26 cellular contexts compared by ENCODE assay signal in genomic region chr11:15932417-15932816, GRCh38.
DNase-seq lines count a peak whose midpoint lies in the region; ATAC-seq, FAIRE-seq and TF ChIP-seq lines count a peak whose summit lies in the region.
"Had no signal": no experiment of that assay in that cellular context is flagged by ENCODE, and none has a peak within 500 bp of the region (broad histone marks: within the 10 kb centered on the region; RNA-seq: fewer than 3 reads in every experiment).

No MANE protein-coding gene starts in this region.

- H3K27ac ChIP-seq in pancreas (no peak overlapping the region), ovary (no peak overlapping the region)
- H3K27ac ChIP-seq: BLaER1 had no signal

- TF ChIP-seq EP300 in ovary (IDR thresholded peaks at IDR 0.05) = no peak

- TF ChIP-seq CTCF in pancreas (IDR thresholded peaks at IDR 0.05) (no peak), ovary (IDR thresholded peaks at IDR 0.05) (no peak)

- H3K4me3 ChIP-seq in pancreas = no peak overlapping the region
- H3K4me3 ChIP-seq in ovary = no peak overlapping the region
- H3K4me3 ChIP-seq: BLaER1, GM12878 had no signal

- H3K27me3 ChIP-seq in pancreas = no peaks in the 10 kb centered on the region
- no peaks in the 10 kb centered on the region for H3K27me3 ChIP-seq in ovary
- H3K27me3 ChIP-seq: BE2C, BLaER1 had no signal

- TF ChIP-seq POLR2A in ovary (IDR thresholded peaks at IDR 0.05) = no peak

- H3K4me1 ChIP-seq in pancreas (no peaks in the 10 kb centered on the region), ovary (ENCODE audit: insufficient read depth) (no peaks in the 10 kb centered on the region)
- H3K4me1 ChIP-seq: BE2C, BLaER1 had no signal

- intact Hi-C loops in left colon (cut with DNase I, micrococcal nuclease) (no loop called here), pancreas (cut with DNase I) (no loop called here), ovary (cut with DNase I) (no loop called here)

- FAIRE-seq in colon (lab: Jason Lieb, UNC) (peak; percentile 87), pancreas (lab: Jason Lieb, UNC) (peak; percentile 66)
- FAIRE-seq: GM12878, GM12892, GM18507 had no signal

- H3K36me3 Mint-ChIP-seq in T-helper 2 cell treated with Interferon-gamma antibody and Interleukin-4, amounts not matched to agents 5 μg/mL and 100 μg/mL, for 36 hours (ENCODE audit: low read depth) = no peaks in the 10 kb centered on the region
- H3K36me3 Mint-ChIP-seq: CD14-positive monocyte; CD4-positive, alpha-beta memory T cell; CD4-positive, CD25-positive, alpha-beta regulatory T cell; CD8-positive, alpha-beta memory T cell had no signal

- no peak for DNase-seq in left colon
- DNase-seq in pancreas = no peak
- no peak for DNase-seq in NCI-H187 treated with DMSO at 0.1 percent for 48 hours (lab: John Stamatoyannopoulos, UW)
- DNase-seq in T-helper 2 cell treated with Interferon-gamma antibody and Interleukin-4, amounts not matched to agents 5 μg/mL and 100 μg/mL, for 36 hours (ENCODE audit: low spot score) = no peak
- no peak for DNase-seq in ovary
- DNase-seq: 8988T; ACHN; BE2C; C1 segment of cervical spinal cord; CD4-positive, alpha-beta memory T cell; CD4-positive, CD25-positive, alpha-beta regulatory T cell; CD8-positive, alpha-beta memory T cell; COR-L47; DMS 273 treated with DMSO at 0.1 percent for 48 hours; DMS153; DMS53; DMS79; DND-41; EL; GDM1 had no signal

- H3K9me3 ChIP-seq in pancreas = no peaks in the 10 kb centered on the region
- no peaks in the 10 kb centered on the region for H3K9me3 ChIP-seq in ovary
- H3K9me3 ChIP-seq: BE2C, BLaER1 had no signal

- H3K36me3 ChIP-seq in pancreas (no peaks in the 10 kb centered on the region), ovary (no peaks in the 10 kb centered on the region)
- H3K36me3 ChIP-seq: BE2C, BLaER1 had no signal

- no peak overlapping the region for H3K4me3 Mint-ChIP-seq in T-helper 2 cell treated with Interferon-gamma antibody and Interleukin-4, amounts not matched to agents 5 μg/mL and 100 μg/mL, for 36 hours
- H3K4me3 Mint-ChIP-seq: CD14-positive monocyte; CD4-positive, alpha-beta memory T cell; CD4-positive, CD25-positive, alpha-beta regulatory T cell; CD8-positive, alpha-beta memory T cell had no signal

- H3K27ac Mint-ChIP-seq in T-helper 2 cell treated with Interferon-gamma antibody and Interleukin-4, amounts not matched to agents 5 μg/mL and 100 μg/mL, for 36 hours = no peak overlapping the region
- H3K27ac Mint-ChIP-seq: CD14-positive monocyte; CD4-positive, alpha-beta memory T cell; CD4-positive, CD25-positive, alpha-beta regulatory T cell; CD8-positive, alpha-beta memory T cell had no signal

- no peaks in the 10 kb centered on the region for H3K9me3 Mint-ChIP-seq in T-helper 2 cell treated with Interferon-gamma antibody and Interleukin-4, amounts not matched to agents 5 μg/mL and 100 μg/mL, for 36 hours

- no peaks in the 10 kb centered on the region for H3K27me3 Mint-ChIP-seq in T-helper 2 cell treated with Interferon-gamma antibody and Interleukin-4, amounts not matched to agents 5 μg/mL and 100 μg/mL, for 36 hours (ENCODE audit: low read depth)
- H3K27me3 Mint-ChIP-seq: CD4-positive, CD25-positive, alpha-beta regulatory T cell; CD8-positive, alpha-beta memory T cell had no signal

- ATAC-seq in left colon (peak; percentile 78), pancreas (no peak)
- ATAC-seq: GM12878 had no signal

- 86 to 88% methylated on average over 3 of the region's 3 CpGs for WGBS in pancreas, 2 donors
- WGBS in ovary, 3 donors = 90 to 93% (median 93%) methylated on average over 3 of the region's 3 CpGs

- no peaks in the 10 kb centered on the region for H3K4me1 Mint-ChIP-seq in T-helper 2 cell treated with Interferon-gamma antibody and Interleukin-4, amounts not matched to agents 5 μg/mL and 100 μg/mL, for 36 hours (ENCODE audit: low read depth)
- H3K4me1 Mint-ChIP-seq: CD4-positive, alpha-beta memory T cell; CD4-positive, CD25-positive, alpha-beta regulatory T cell; CD8-positive, alpha-beta memory T cell had no signal
